Comparison of ENCODE assay signal across 1 cellular context in genomic region chr5:133703935-133704334, GRCh38.
TF ChIP-seq lines count a peak whose summit lies in the region.

No MANE protein-coding gene starts in this region.

TF ChIP-seq in SK-N-SH, 30 proteins besides CTCF, POLR2A, EP300 and RAD21 (continued from another document):
- TF ChIP-seq, protein P1, sequence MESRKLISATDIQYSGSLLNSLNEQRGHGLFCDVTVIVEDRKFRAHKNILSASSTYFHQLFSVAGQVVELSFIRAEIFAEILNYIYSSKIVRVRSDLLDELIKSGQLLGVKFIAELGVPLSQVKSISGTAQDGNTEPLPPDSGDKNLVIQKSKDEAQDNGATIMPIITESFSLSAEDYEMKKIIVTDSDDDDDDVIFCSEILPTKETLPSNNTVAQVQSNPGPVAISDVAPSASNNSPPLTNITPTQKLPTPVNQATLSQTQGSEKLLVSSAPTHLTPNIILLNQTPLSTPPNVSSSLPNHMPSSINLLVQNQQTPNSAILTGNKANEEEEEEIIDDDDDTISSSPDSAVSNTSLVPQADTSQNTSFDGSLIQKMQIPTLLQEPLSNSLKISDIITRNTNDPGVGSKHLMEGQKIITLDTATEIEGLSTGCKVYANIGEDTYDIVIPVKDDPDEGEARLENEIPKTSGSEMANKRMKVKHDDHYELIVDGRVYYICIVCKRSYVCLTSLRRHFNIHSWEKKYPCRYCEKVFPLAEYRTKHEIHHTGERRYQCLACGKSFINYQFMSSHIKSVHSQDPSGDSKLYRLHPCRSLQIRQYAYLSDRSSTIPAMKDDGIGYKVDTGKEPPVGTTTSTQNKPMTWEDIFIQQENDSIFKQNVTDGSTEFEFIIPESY (IDR thresholded peaks at IDR 0.05; ENCODE audit: borderline replicate concordance, low read depth): no peak
- peak; percentile 29; the same call in 1 of the 2 replicates for TF ChIP-seq TCF12 (IDR thresholded peaks at IDR 0.05)
- TF ChIP-seq, protein P2, sequence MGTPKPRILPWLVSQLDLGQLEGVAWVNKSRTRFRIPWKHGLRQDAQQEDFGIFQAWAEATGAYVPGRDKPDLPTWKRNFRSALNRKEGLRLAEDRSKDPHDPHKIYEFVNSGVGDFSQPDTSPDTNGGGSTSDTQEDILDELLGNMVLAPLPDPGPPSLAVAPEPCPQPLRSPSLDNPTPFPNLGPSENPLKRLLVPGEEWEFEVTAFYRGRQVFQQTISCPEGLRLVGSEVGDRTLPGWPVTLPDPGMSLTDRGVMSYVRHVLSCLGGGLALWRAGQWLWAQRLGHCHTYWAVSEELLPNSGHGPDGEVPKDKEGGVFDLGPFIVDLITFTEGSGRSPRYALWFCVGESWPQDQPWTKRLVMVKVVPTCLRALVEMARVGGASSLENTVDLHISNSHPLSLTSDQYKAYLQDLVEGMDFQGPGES (IDR thresholded peaks at IDR 0.05; ENCODE audit: low read depth, low read length): no peak
- peak; percentile 87 for TF ChIP-seq GATA2 (CRISPR knock-in tag; IDR thresholded peaks at IDR 0.05)
- no peak for TF ChIP-seq YY1 (IDR thresholded peaks at IDR 0.05; ENCODE audit: low read depth)
- TF ChIP-seq SMC3 (IDR thresholded peaks at IDR 0.05; ENCODE audit: low read depth, low read length): no peak
